ENCODE assay signal across 8 cellular contexts in genomic region chr2:88055436-88056128, GRCh38. TPM values are rescaled to one million over a fixed set of nuclear protein-coding genes. Genes with fewer than 3 reads are reported as not detected.
DNase-seq lines count a peak whose midpoint lies in the region; ATAC-seq and TF ChIP-seq lines count a peak whose summit lies in the region.

TSS of gene KRCC1 (minus strand) at chr2:88055783. CDS start at chr2:88028563, 27,220 bp downstream.

- TF ChIP-seq POLR2A in Raji (IDR thresholded peaks at IDR 0.05; ENCODE audit: insufficient read depth, low read depth, low read length): peak; percentile 87

- H4K20me1 ChIP-seq in H9 (ENCODE audit: control insufficient read depth, insufficient read depth, insufficient read length): no peaks in the 10 kb centered on the region

- H3K4ac ChIP-seq in H9 (ENCODE audit: low read depth, low read length): peak within 1 kb of the TSS; percentile 11; the same call in 1 of the 2 replicates

- ATAC-seq in natural killer cell treated with Interleukin-12 subunit alpha and Interleukin-12 subunit beta and Interleukin-15 and Interleukin-18, amount 100 ng/mL, for 72 hours: peak; percentile 98 to 99

- H3K4me3 ChIP-seq in fibroblast of pulmonary artery (replicated peaks; ENCODE audit: low read depth, low read length): peak within 1 kb of the TSS; percentile 87

- no peak within 1 kb of the TSS for H3K56ac ChIP-seq in H9 (ENCODE audit: insufficient read length, low read depth, low read length)

- no peaks in the 10 kb centered on the region; the same call in 1 of the 2 replicates for H3K27me3 Mint-ChIP-seq in H9 (ENCODE audit: low read depth)
- H3K27me3 Mint-ChIP-seq in natural killer cell treated with Interleukin-12 subunit alpha and Interleukin-12 subunit beta and Interleukin-15 and Interleukin-18, amount 100 ng/mL, for 72 hours: no peaks in the 10 kb centered on the region

- H2BK15ac ChIP-seq in H9 (ENCODE audit: low read depth, low read length): no peak within 1 kb of the TSS

- peaks cover 25 to 26% of the 10 kb centered on the region in 2 experiments for H3K4me1 Mint-ChIP-seq in H9
- H3K4me1 Mint-ChIP-seq in natural killer cell treated with Interleukin-12 subunit alpha and Interleukin-12 subunit beta and Interleukin-15 and Interleukin-18, amount 100 ng/mL, for 72 hours (ENCODE audit: low read depth in 2 of 2): peaks cover 36 to 40% of the 10 kb centered on the region in 2 donors

- H3K4me3 Mint-ChIP-seq in H9: peak within 1 kb of the TSS; percentile 95
- peak within 1 kb of the TSS; percentile 96 for H3K4me3 Mint-ChIP-seq in natural killer cell treated with Interleukin-12 subunit alpha and Interleukin-12 subunit beta and Interleukin-15 and Interleukin-18, amount 100 ng/mL, for 72 hours

- no peaks in the 10 kb centered on the region for H3K27me3 ChIP-seq in H9 (ENCODE audit: insufficient read depth, low read length)

- H3K27ac ChIP-seq in H9 (ENCODE audit: insufficient read length, low read depth, low read length): no peak within 1 kb of the TSS

- no peak within 1 kb of the TSS for H3K23ac ChIP-seq in H9 (ENCODE audit: insufficient read length, low read depth, low read length)

- WGBS in H9 (ENCODE audit: extremely low coverage, insufficient read length, low lambda C conversion rate): no CpG with 5 or more reads among the region's 71 CpGs

- no peak within 1 kb of the TSS for H2BK20ac ChIP-seq in H9 (ENCODE audit: low read depth, low read length, poor library complexity, severe bottlenecking)

- H3K4me2 ChIP-seq in H9 (ENCODE audit: insufficient read depth, insufficient read length, low read length): peak within 1 kb of the TSS; percentile 85

- no peak for TF ChIP-seq CTCF in H9 (conservative IDR thresholded peaks at IDR 0.05)
- no peak for TF ChIP-seq CTCF in fibroblast of pulmonary artery (IDR thresholded peaks at IDR 0.05; ENCODE audit: low read length, missing control alignments)

- H3K9me3 ChIP-seq in ES-I3 (ENCODE audit: control insufficient read depth, insufficient read depth, low read length) (no peaks in the 10 kb centered on the region), H9 (ENCODE audit: control insufficient read depth, low read depth, low read length) (no peaks in the 10 kb centered on the region)

- H3K79me2 ChIP-seq in H9 (ENCODE audit: insufficient read depth, low read length): no peaks in the 10 kb centered on the region; the same call in 1 of the 2 replicates

- DNase-seq in H9 (peak; percentile 96), M059J (ENCODE audit: low read depth) (peak; percentile 92), fibroblast of pulmonary artery (ENCODE audit: low read depth) (peak; percentile 98)
- peak; percentile 92 for DNase-seq in activated T-helper 9 cell treated with anti-CD3 and anti-CD28 coated beads, Interleukin-2, amount 50 U/mL, for 16 hours (ENCODE audit: low read depth)
- DNase-seq in natural killer cell treated with Interleukin-12 subunit alpha and Interleukin-12 subunit beta and Interleukin-15 and Interleukin-18, amount 100 ng/mL, for 72 hours (ENCODE audit: low spot score): peak; percentile 97
- peak; percentile 93 for DNase-seq in stimulated activated naive CD4-positive, alpha-beta T cell treated with Interleukin-2 at 50 U/mL for 16 hours (lab: John Stamatoyannopoulos, UW)

- H2BK12ac ChIP-seq in H9 (ENCODE audit: insufficient read length, low read depth, low read length): no peak within 1 kb of the TSS

- peaks cover 2 to 9% (median 3%) of the 10 kb centered on the region in 3 experiments; a peak in 5 of 7 replicates for H3K36me3 Mint-ChIP-seq in H9 (ENCODE audit: insufficient read depth in 1 of 3, low read depth in 3 of 3)
- peaks cover 20% of the 10 kb centered on the region for H3K36me3 Mint-ChIP-seq in natural killer cell treated with Interleukin-12 subunit alpha and Interleukin-12 subunit beta and Interleukin-15 and Interleukin-18, amount 100 ng/mL, for 72 hours

- no peaks in the 10 kb centered on the region for H3K36me3 ChIP-seq in ES-I3 (ENCODE audit: insufficient read depth, low read length)

- no peaks in the 10 kb centered on the region for H3K23me2 ChIP-seq in H9 (ENCODE audit: insufficient read length, low read depth, low read length, poor library complexity, severe bottlenecking)

- no peak within 1 kb of the TSS for H2BK120ac ChIP-seq in H9 (ENCODE audit: low read depth, low read length, poor library complexity, severe bottlenecking)

- H3K4me1 ChIP-seq in ES-I3 (ENCODE audit: insufficient read depth, low read length): peaks cover 6% of the 10 kb centered on the region; the same call in 1 of the 2 replicates
- no peaks in the 10 kb centered on the region; the same call in 1 of the 2 replicates for H3K4me1 ChIP-seq in H9 (ENCODE audit: insufficient read depth, low read length)

- peak within 1 kb of the TSS; percentile 75 to 99 (median 98) for H3K27ac Mint-ChIP-seq in H9
- peak within 1 kb of the TSS; percentile 96 to 100 for H3K27ac Mint-ChIP-seq in natural killer cell treated with Interleukin-12 subunit alpha and Interleukin-12 subunit beta and Interleukin-15 and Interleukin-18, amount 100 ng/mL, for 72 hours

- H3T11ph ChIP-seq in H9 (ENCODE audit: low read length): no peak within 1 kb of the TSS

- H3K79me1 ChIP-seq in H9 (ENCODE audit: insufficient read depth, low read depth, low read length, poor library complexity, severe bottlenecking): peaks cover 4% of the 10 kb centered on the region

- no peak within 1 kb of the TSS for H2BK5ac ChIP-seq in H9 (ENCODE audit: insufficient read length, low read length)

- H3K18ac ChIP-seq in H9 (ENCODE audit: insufficient read length, low read depth, low read length): peak within 1 kb of the TSS; percentile 79

- no peak within 1 kb of the TSS for H4K91ac ChIP-seq in H9 (ENCODE audit: insufficient read length, low read depth, low read length)

- no peak within 1 kb of the TSS for H4K5ac ChIP-seq in H9 (ENCODE audit: insufficient read length, low read depth, low read length)

- H3K14ac ChIP-seq in H9 (ENCODE audit: insufficient read depth, low read length): peak within 1 kb of the TSS; percentile 97

- peak within 1 kb of the TSS; percentile 96 for H3K9ac ChIP-seq in ES-I3 (ENCODE audit: low read depth, low read length)
- peak within 1 kb of the TSS; percentile 93 for H3K9ac ChIP-seq in H9 (ENCODE audit: extremely low read depth, insufficient read length, low read length)

- H2AK5ac ChIP-seq in H9 (ENCODE audit: insufficient read length, low read length): no peak within 1 kb of the TSS

- H4K8ac ChIP-seq in H9 (replicated peaks; ENCODE audit: insufficient read length, low read depth, low read length): no peak within 1 kb of the TSS

- no peak within 1 kb of the TSS for H2AFZ ChIP-seq in H9 (ENCODE audit: low read length)

- no peaks in the 10 kb centered on the region; a peak in 2 of 5 replicates for H3K9me3 Mint-ChIP-seq in H9
- no peaks in the 10 kb centered on the region for H3K9me3 Mint-ChIP-seq in natural killer cell treated with Interleukin-12 subunit alpha and Interleukin-12 subunit beta and Interleukin-15 and Interleukin-18, amount 100 ng/mL, for 72 hours

RNA-seq across cellular contexts. Expression of gene KRCC1, which starts in this region (rescaled TPM):
- total RNA-seq in H9 (2021): 7.1 and 8.2 TPM in 2 replicates
- total RNA-seq in M059J (2014; rRNA removed; shearing (Covaris generic)): 17.8 and 23.8 TPM in 2 replicates
- 10 to 100 TPM in 1 of 2 donors, 1 to 10 TPM in 1; 7.4 to 17.3 TPM for total RNA-seq in natural killer cell treated with Interleukin-12 subunit alpha and Interleukin-12 subunit beta and Interleukin-15 and Interleukin-18, amount 100 ng/mL, for 72 hours
